ENCODE assay signal across 1 cellular context in the genomic region with DNA sequence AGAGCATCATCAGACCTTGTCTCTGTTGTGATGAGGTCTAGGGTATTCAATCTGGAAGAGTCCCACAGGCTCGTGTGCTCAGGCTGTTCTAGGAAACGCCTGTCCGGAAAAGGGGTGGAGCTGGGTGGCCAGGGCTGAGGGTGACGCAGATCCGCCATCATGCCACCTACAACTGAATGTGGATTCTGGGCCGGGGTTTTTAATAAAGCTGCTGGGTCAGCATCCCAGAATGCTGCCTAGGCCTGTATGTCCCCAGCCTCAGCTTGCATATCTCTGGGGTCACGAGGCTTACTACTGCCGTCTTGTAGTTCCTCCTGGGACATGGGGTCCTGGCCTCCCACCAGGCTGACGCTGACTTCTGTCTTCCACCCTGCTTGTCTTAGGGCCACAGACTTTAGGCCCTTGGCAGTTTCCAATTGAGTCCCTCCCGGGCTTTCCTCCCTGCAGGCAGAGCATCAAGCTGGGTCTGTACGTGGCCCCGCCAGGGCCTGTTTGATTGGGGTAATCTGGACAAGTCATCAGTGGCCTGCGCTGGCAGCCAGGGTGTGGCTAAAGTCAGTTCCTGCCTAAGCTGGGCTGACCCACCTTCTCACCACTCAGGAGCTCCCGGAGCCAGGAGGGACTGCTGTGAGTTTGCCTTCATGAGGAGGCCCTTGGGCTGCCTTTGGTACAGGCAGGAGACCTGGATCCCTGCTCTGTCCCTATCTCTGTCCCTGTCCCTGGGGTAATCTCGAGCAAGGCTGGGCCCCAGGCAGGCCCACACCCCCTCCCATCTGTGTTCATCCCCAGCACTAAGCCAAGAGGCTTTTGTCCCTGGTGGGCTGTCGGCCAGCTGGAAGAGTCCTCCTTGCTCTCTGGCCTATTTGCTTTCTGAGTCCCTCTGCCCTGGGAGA.
TF ChIP-seq lines count a peak whose summit lies in the region.

No MANE protein-coding gene starts in this region.

TF ChIP-seq in K562, 482 proteins besides CTCF, POLR2A, EP300 and RAD21 (continued from another document and continues in another):
- TF ChIP-seq, protein P1, sequence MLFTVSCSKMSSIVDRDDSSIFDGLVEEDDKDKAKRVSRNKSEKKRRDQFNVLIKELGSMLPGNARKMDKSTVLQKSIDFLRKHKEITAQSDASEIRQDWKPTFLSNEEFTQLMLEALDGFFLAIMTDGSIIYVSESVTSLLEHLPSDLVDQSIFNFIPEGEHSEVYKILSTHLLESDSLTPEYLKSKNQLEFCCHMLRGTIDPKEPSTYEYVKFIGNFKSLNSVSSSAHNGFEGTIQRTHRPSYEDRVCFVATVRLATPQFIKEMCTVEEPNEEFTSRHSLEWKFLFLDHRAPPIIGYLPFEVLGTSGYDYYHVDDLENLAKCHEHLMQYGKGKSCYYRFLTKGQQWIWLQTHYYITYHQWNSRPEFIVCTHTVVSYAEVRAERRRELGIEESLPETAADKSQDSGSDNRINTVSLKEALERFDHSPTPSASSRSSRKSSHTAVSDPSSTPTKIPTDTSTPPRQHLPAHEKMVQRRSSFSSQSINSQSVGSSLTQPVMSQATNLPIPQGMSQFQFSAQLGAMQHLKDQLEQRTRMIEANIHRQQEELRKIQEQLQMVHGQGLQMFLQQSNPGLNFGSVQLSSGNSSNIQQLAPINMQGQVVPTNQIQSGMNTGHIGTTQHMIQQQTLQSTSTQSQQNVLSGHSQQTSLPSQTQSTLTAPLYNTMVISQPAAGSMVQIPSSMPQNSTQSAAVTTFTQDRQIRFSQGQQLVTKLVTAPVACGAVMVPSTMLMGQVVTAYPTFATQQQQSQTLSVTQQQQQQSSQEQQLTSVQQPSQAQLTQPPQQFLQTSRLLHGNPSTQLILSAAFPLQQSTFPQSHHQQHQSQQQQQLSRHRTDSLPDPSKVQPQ (CRISPR knock-in tag; IDR thresholded peaks at IDR 0.05; ENCODE audit: borderline replicate concordance) = peak; percentile 57; the same call in 1 of the 2 replicates
- TF ChIP-seq CAMTA2 (CRISPR knock-in tag; conservative IDR thresholded peaks at IDR 0.05) (no peak), ZNF76 (CRISPR knock-in tag; IDR thresholded peaks at IDR 0.05; ENCODE audit: borderline replicate concordance) (no peak), ZNF408 (CRISPR knock-in tag; IDR thresholded peaks at IDR 0.05; ENCODE audit: low read depth) (no peak), SMARCC2 (IDR thresholded peaks at IDR 0.05; ENCODE audit: low read depth) (0 out of 2 replicates have a peak, but pooled peaks have one; percentile 20), RBM17 (IDR thresholded peaks at IDR 0.05; ENCODE audit: borderline replicate concordance, low read depth, low read length) (no peak), POU5F1 (IDR thresholded peaks at IDR 0.05; ENCODE audit: borderline replicate concordance, low read depth, low read length, partially characterized antibody) (no peak), ZNF140 (CRISPR knock-in tag; IDR thresholded peaks at IDR 0.05) (no peak), POLR3G (IDR thresholded peaks at IDR 0.05; ENCODE audit: extremely low read depth, insufficient read length, insufficient replicate concordance) (no peak), RNF2 (IDR thresholded peaks at IDR 0.05) (no peak), ZNF133 (CRISPR knock-in tag; IDR thresholded peaks at IDR 0.05) (no peak), ZNF766 (CRISPR knock-in tag; conservative IDR thresholded peaks at IDR 0.05) (no peak; the same call in 1 of the 2 replicates), ZNF668 (CRISPR knock-in tag; IDR thresholded peaks at IDR 0.05) (no peak), ZKSCAN3 (CRISPR knock-in tag; IDR thresholded peaks at IDR 0.05) (no peak), POLR2AphosphoS5 (IDR thresholded peaks at IDR 0.05; ENCODE audit: control insufficient read depth, insufficient read depth, low read depth, low read length) (peak; percentile 32; the same call in 1 of the 2 replicates), NFIC (IDR thresholded peaks at IDR 0.05) (peak; percentile 31; the same call in 1 of the 2 replicates), NFATC3 (IDR thresholded peaks at IDR 0.05) (no peak), TEAD4 (IDR thresholded peaks at IDR 0.05; ENCODE audit: low read length) (no peak), TEAD4 (CRISPR knock-in tag; IDR thresholded peaks at IDR 0.05; ENCODE audit: borderline replicate concordance) (no peak), STAT5A (IDR thresholded peaks at IDR 0.05; ENCODE audit: borderline replicate concordance, low read length) (no peak), MED1 (CRISPR knock-in tag; IDR thresholded peaks at IDR 0.05; ENCODE audit: borderline replicate concordance) (no peak), TAF1 (IDR thresholded peaks at IDR 0.05; ENCODE audit: control insufficient read depth, extremely low read depth, insufficient read depth, low read length, severe bottlenecking) (peak; percentile 64), PURB (CRISPR knock-in tag; IDR thresholded peaks at IDR 0.05; ENCODE audit: low read depth) (no peak), RFX1 (IDR thresholded peaks at IDR 0.05) (no peak), GTF2E2 (tag; IDR thresholded peaks at IDR 0.05) (no peak), ELF4 (CRISPR knock-in tag; IDR thresholded peaks at IDR 0.05) (no peak), ZNF507 (tag; conservative IDR thresholded peaks at IDR 0.05) (no peak), ZC3H4 (CRISPR knock-in tag; IDR thresholded peaks at IDR 0.05; ENCODE audit: borderline replicate concordance) (no peak), PHF8 (IDR thresholded peaks at IDR 0.05; ENCODE audit: borderline replicate concordance, low read length) (peak; percentile 27; the same call in 1 of the 2 replicates), TOE1 (IDR thresholded peaks at IDR 0.05; ENCODE audit: borderline replicate concordance) (0 out of 2 replicates have a peak, but pooled peaks have one; percentile 67), TOE1 (CRISPR knock-in tag; IDR thresholded peaks at IDR 0.05; ENCODE audit: borderline replicate concordance, low read depth) (no peak)
- TF ChIP-seq, protein P2, sequence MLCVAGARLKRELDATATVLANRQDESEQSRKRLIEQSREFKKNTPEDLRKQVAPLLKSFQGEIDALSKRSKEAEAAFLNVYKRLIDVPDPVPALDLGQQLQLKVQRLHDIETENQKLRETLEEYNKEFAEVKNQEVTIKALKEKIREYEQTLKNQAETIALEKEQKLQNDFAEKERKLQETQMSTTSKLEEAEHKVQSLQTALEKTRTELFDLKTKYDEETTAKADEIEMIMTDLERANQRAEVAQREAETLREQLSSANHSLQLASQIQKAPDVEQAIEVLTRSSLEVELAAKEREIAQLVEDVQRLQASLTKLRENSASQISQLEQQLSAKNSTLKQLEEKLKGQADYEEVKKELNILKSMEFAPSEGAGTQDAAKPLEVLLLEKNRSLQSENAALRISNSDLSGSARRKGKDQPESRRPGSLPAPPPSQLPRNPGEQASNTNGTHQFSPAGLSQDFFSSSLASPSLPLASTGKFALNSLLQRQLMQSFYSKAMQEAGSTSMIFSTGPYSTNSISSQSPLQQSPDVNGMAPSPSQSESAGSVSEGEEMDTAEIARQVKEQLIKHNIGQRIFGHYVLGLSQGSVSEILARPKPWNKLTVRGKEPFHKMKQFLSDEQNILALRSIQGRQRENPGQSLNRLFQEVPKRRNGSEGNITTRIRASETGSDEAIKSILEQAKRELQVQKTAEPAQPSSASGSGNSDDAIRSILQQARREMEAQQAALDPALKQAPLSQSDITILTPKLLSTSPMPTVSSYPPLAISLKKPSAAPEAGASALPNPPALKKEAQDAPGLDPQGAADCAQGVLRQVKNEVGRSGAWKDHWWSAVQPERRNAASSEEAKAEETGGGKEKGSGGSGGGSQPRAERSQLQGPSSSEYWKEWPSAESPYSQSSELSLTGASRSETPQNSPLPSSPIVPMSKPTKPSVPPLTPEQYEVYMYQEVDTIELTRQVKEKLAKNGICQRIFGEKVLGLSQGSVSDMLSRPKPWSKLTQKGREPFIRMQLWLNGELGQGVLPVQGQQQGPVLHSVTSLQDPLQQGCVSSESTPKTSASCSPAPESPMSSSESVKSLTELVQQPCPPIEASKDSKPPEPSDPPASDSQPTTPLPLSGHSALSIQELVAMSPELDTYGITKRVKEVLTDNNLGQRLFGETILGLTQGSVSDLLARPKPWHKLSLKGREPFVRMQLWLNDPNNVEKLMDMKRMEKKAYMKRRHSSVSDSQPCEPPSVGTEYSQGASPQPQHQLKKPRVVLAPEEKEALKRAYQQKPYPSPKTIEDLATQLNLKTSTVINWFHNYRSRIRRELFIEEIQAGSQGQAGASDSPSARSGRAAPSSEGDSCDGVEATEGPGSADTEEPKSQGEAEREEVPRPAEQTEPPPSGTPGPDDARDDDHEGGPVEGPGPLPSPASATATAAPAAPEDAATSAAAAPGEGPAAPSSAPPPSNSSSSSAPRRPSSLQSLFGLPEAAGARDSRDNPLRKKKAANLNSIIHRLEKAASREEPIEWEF (CRISPR knock-in tag; IDR thresholded peaks at IDR 0.05) = no peak
- TF ChIP-seq, protein P3, sequence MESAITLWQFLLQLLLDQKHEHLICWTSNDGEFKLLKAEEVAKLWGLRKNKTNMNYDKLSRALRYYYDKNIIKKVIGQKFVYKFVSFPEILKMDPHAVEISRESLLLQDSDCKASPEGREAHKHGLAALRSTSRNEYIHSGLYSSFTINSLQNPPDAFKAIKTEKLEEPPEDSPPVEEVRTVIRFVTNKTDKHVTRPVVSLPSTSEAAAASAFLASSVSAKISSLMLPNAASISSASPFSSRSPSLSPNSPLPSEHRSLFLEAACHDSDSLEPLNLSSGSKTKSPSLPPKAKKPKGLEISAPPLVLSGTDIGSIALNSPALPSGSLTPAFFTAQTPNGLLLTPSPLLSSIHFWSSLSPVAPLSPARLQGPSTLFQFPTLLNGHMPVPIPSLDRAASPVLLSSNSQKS (CRISPR knock-in tag; IDR thresholded peaks at IDR 0.05) = no peak
- TF ChIP-seq, protein P4, sequence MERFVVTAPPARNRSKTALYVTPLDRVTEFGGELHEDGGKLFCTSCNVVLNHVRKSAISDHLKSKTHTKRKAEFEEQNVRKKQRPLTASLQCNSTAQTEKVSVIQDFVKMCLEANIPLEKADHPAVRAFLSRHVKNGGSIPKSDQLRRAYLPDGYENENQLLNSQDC (CRISPR knock-in tag; IDR thresholded peaks at IDR 0.05) = no peak
- TF ChIP-seq, protein P5, sequence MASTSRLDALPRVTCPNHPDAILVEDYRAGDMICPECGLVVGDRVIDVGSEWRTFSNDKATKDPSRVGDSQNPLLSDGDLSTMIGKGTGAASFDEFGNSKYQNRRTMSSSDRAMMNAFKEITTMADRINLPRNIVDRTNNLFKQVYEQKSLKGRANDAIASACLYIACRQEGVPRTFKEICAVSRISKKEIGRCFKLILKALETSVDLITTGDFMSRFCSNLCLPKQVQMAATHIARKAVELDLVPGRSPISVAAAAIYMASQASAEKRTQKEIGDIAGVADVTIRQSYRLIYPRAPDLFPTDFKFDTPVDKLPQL (IDR thresholded peaks at IDR 0.05; ENCODE audit: extremely low read depth, insufficient read length) = no peak
- TF ChIP-seq, protein P6, sequence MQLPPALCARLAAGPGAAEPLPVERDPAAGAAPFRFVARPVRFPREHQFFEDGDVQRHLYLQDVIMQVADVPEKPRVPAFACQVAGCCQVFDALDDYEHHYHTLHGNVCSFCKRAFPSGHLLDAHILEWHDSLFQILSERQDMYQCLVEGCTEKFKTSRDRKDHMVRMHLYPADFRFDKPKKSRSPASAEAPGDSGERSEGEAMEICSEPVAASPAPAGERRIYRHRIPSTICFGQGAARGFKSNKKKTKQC (CRISPR knock-in tag; IDR thresholded peaks at IDR 0.05) = no peak
- TF ChIP-seq, protein P7, sequence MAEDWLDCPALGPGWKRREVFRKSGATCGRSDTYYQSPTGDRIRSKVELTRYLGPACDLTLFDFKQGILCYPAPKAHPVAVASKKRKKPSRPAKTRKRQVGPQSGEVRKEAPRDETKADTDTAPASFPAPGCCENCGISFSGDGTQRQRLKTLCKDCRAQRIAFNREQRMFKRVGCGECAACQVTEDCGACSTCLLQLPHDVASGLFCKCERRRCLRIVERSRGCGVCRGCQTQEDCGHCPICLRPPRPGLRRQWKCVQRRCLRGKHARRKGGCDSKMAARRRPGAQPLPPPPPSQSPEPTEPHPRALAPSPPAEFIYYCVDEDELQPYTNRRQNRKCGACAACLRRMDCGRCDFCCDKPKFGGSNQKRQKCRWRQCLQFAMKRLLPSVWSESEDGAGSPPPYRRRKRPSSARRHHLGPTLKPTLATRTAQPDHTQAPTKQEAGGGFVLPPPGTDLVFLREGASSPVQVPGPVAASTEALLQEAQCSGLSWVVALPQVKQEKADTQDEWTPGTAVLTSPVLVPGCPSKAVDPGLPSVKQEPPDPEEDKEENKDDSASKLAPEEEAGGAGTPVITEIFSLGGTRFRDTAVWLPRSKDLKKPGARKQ (CRISPR knock-in tag; IDR thresholded peaks at IDR 0.05) = no peak
- TF ChIP-seq, protein P8, sequence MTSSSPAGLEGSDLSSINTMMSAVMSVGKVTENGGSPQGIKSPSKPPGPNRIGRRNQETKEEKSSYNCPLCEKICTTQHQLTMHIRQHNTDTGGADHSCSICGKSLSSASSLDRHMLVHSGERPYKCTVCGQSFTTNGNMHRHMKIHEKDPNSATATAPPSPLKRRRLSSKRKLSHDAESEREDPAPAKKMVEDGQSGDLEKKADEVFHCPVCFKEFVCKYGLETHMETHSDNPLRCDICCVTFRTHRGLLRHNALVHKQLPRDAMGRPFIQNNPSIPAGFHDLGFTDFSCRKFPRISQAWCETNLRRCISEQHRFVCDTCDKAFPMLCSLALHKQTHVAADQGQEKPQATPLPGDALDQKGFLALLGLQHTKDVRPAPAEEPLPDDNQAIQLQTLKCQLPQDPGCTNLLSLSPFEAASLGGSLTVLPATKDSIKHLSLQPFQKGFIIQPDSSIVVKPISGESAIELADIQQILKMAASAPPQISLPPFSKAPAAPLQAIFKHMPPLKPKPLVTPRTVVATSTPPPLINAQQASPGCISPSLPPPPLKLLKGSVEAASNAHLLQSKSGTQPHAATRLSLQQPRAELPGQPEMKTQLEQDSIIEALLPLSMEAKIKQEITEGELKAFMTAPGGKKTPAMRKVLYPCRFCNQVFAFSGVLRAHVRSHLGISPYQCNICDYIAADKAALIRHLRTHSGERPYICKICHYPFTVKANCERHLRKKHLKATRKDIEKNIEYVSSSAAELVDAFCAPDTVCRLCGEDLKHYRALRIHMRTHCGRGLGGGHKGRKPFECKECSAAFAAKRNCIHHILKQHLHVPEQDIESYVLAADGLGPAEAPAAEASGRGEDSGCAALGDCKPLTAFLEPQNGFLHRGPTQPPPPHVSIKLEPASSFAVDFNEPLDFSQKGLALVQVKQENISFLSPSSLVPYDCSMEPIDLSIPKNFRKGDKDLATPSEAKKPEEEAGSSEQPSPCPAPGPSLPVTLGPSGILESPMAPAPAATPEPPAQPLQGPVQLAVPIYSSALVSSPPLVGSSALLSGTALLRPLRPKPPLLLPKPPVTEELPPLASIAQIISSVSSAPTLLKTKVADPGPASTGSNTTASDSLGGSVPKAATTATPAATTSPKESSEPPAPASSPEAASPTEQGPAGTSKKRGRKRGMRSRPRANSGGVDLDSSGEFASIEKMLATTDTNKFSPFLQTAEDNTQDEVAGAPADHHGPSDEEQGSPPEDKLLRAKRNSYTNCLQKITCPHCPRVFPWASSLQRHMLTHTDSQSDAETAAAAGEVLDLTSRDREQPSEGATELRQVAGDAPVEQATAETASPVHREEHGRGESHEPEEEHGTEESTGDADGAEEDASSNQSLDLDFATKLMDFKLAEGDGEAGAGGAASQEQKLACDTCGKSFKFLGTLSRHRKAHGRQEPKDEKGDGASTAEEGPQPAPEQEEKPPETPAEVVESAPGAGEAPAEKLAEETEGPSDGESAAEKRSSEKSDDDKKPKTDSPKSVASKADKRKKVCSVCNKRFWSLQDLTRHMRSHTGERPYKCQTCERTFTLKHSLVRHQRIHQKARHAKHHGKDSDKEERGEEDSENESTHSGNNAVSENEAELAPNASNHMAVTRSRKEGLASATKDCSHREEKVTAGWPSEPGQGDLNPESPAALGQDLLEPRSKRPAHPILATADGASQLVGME (CRISPR knock-in tag; IDR thresholded peaks at IDR 0.05) = no peak; the same call in 1 of the 2 replicates
- TF ChIP-seq, protein P9, sequence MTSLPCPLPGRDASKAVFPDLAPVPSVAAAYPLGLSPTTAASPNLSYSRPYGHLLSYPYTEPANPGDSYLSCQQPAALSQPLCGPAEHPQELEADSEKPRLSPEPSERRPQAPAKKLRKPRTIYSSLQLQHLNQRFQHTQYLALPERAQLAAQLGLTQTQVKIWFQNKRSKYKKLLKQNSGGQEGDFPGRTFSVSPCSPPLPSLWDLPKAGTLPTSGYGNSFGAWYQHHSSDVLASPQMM (CRISPR knock-in tag; IDR thresholded peaks at IDR 0.05) = no peak
